In genomic region chr18:31041346-31042067, GRCh38 we compare ENCODE assay signal across 10 cellular contexts. TPM values are rescaled to one million over a fixed set of nuclear protein-coding genes. Genes with fewer than 3 reads are reported as not detected.
A peak's percentile ranks its signal among the peaks of the same experiment; 100 is the strongest.
DNase-seq lines count a peak whose midpoint lies in the region; ATAC-seq, FAIRE-seq and TF ChIP-seq lines count a peak whose summit lies in the region.
"Had no signal": no experiment of that assay in that cellular context is flagged by ENCODE, and none has a peak within 500 bp of the region (broad histone marks: within the 10 kb centered on the region; RNA-seq: fewer than 3 reads in every experiment).

No MANE protein-coding gene starts in this region.

- no peak overlapping the region for H3K27ac ChIP-seq in astrocyte (ENCODE audit: low read depth, low read length)
- H3K27ac ChIP-seq: HL-60 had no signal

- peak overlapping the region; percentile 88 for H2AFZ ChIP-seq in astrocyte (ENCODE audit: low read depth, low read length)

- no peaks in the 10 kb centered on the region for H4K20me1 ChIP-seq in astrocyte (ENCODE audit: insufficient read depth, low read length)

- FAIRE-seq in astrocyte (lab: Jason Lieb, UNC) = no peak

- H3K9me3 Mint-ChIP-seq in astrocyte (ENCODE audit: unreplicated experiment) = peaks cover 13% of the 10 kb centered on the region
- H3K9me3 Mint-ChIP-seq in stimulated activated naive B cell treated with anti-CD40 and anti-IgM and Interleukin-4, amounts not matched to agents 10 μg/mL and 1 μg/mL and 100 μg/mL, for 72 hours = peaks cover 0 to 2% of the 10 kb centered on the region in 2 donors

- H3K4me3 ChIP-seq in astrocyte (ENCODE audit: insufficient read depth, low read depth, low read length) (peak overlapping the region; percentile 58), iPS-18c (ENCODE audit: insufficient read depth, low read depth, low read length) (peak overlapping the region; percentile 62)

- ATAC-seq in stimulated activated naive B cell treated with anti-CD40 and anti-IgM and Interleukin-4, amounts not matched to agents 10 μg/mL and 1 μg/mL and 100 μg/mL, for 72 hours (replicated peaks) = no peak
- no peak for ATAC-seq in HG02840 (IDR thresholded peaks at IDR 0.05; ENCODE audit: low FRiP score, unreplicated experiment)
- no peak for ATAC-seq in GM18867 (IDR thresholded peaks at IDR 0.05; ENCODE audit: unreplicated experiment)

- no peaks in the 10 kb centered on the region for H3K79me2 ChIP-seq in astrocyte (ENCODE audit: insufficient read depth, low read length)

- H3K9me3 ChIP-seq in astrocyte (ENCODE audit: insufficient read depth, low read depth, low read length) = no peaks in the 10 kb centered on the region
- H3K9me3 ChIP-seq in iPS-18c (ENCODE audit: control insufficient read depth, insufficient read depth, low read length) = no peaks in the 10 kb centered on the region

- H3K4me1 Mint-ChIP-seq in astrocyte (ENCODE audit: low read depth, unreplicated experiment) = peaks cover 16% of the 10 kb centered on the region
- H3K4me1 Mint-ChIP-seq in stimulated activated naive B cell treated with anti-CD40 and anti-IgM and Interleukin-4, amounts not matched to agents 10 μg/mL and 1 μg/mL and 100 μg/mL, for 72 hours = peaks cover 4 to 9% of the 10 kb centered on the region in 2 donors

- H3K4me2 ChIP-seq in astrocyte (ENCODE audit: low read length) = peak overlapping the region; percentile 87

- H3K9ac ChIP-seq in astrocyte (ENCODE audit: low read length) = peak overlapping the region; percentile 40

- H3K4me1 ChIP-seq in astrocyte (ENCODE audit: insufficient read depth, low read length) = peaks cover 6% of the 10 kb centered on the region

- peak; percentile 3 for DNase-seq in DMS53 (lab: John Stamatoyannopoulos, UW)
- no peak for DNase-seq in DMS53 treated with DMSO at 0.1 percent for 48 hours (lab: John Stamatoyannopoulos, UW; ENCODE audit: unreplicated experiment)
- DNase-seq in astrocyte (ENCODE audit: low read depth) = no peak
- DNase-seq in stimulated activated naive B cell treated with anti-CD40 and anti-IgM and Interleukin-4, amounts not matched to agents 10 μg/mL and 1 μg/mL and 100 μg/mL, for 72 hours = no peak
- DNase-seq in NCI-H2029 treated with DMSO at 0.1 percent for 48 hours (lab: John Stamatoyannopoulos, UW) = no peak
- DNase-seq: 8988T had no signal

- H3K27me3 ChIP-seq in astrocyte (ENCODE audit: insufficient read depth, low read length) = peaks cover 44% of the 10 kb centered on the region

- TF ChIP-seq CTCF in astrocyte (IDR thresholded peaks at IDR 0.05; ENCODE audit: insufficient read depth, low read depth, low read length) = no peak

- no peaks in the 10 kb centered on the region for H3K36me3 ChIP-seq in astrocyte (ENCODE audit: insufficient read depth, low read length)

- peaks cover 42% of the 10 kb centered on the region for H3K27me3 Mint-ChIP-seq in astrocyte (ENCODE audit: low read depth, unreplicated experiment)
- peaks cover 42 to 46% of the 10 kb centered on the region in 2 donors for H3K27me3 Mint-ChIP-seq in stimulated activated naive B cell treated with anti-CD40 and anti-IgM and Interleukin-4, amounts not matched to agents 10 μg/mL and 1 μg/mL and 100 μg/mL, for 72 hours

- peak overlapping the region; percentile 77 for H3K27ac Mint-ChIP-seq in astrocyte (ENCODE audit: unreplicated experiment)
- H3K27ac Mint-ChIP-seq in stimulated activated naive B cell treated with anti-CD40 and anti-IgM and Interleukin-4, amounts not matched to agents 10 μg/mL and 1 μg/mL and 100 μg/mL, for 72 hours = peak overlapping the region; percentile 94

- no peaks in the 10 kb centered on the region for H3K36me3 Mint-ChIP-seq in astrocyte (ENCODE audit: low read depth, unreplicated experiment)
- H3K36me3 Mint-ChIP-seq in stimulated activated naive B cell treated with anti-CD40 and anti-IgM and Interleukin-4, amounts not matched to agents 10 μg/mL and 1 μg/mL and 100 μg/mL, for 72 hours = peaks cover 6 to 11% of the 10 kb centered on the region in 2 donors

- peak overlapping the region; percentile 90 for H3K4me3 Mint-ChIP-seq in astrocyte (ENCODE audit: unreplicated experiment)
- peak overlapping the region; percentile 30 to 50 for H3K4me3 Mint-ChIP-seq in stimulated activated naive B cell treated with anti-CD40 and anti-IgM and Interleukin-4, amounts not matched to agents 10 μg/mL and 1 μg/mL and 100 μg/mL, for 72 hours

RNA-seq across cellular contexts. Expression of gene DSC3, which starts 1.0 kb away (rescaled TPM):
- 5.2 and 5.6 TPM in 2 replicates for total RNA-seq in astrocyte
